In the genomic region with DNA sequence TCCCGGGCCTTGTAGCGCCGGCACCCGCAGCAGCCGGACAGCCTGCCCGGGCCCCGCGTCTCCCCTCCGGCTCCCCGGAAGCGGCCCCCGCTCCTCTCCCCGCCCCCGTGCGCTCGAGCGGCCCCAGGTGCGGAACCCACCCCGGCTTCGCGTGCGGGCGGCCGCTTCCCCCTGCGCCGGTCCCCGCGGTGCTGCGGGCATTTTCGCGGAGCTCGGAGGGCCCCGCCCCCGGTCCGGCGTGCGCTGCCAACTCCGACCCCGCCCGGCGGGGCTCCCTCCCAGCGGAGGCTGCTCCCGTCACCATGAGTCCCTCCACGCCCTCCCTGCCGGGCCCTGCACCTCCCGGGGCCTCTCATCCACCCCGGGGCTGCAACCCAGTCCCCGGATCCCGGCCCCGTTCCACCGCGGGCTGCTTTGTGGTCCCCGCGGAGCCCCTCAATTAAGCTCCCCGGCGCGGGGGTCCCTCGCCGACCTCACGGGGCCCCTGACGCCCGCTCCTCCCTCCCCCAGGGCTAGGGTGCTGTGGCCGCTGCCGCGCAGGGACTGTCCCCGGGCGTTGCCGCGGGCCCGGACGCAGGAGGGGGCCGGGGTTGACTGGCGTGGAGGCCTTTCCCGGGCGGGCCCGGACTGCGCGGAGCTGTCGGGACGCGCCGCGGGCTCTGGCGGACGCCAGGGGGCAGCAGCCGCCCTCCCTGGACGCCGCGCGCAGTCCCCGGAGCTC, we compare ENCODE assay signal across 8 cellular contexts.
DNase-seq lines count a peak whose midpoint lies in the region; ATAC-seq lines count a peak whose summit lies in the region.

No MANE protein-coding gene starts in this region.

- peak; percentile 26 for ATAC-seq in GM18861 (IDR thresholded peaks at IDR 0.05; ENCODE audit: unreplicated experiment)
- ATAC-seq in HG03064 (IDR thresholded peaks at IDR 0.05; ENCODE audit: low read depth, unreplicated experiment), result peak; percentile 42

- DNase-seq in AG08395 (ENCODE audit: low spot score) (peak; percentile 80), NCI-H510A (lab: John Stamatoyannopoulos, UW) (peak; percentile 63), mesenteric fat pad (ENCODE audit: low spot score) (peak; percentile 94)
- DNase-seq in activated CD4-positive, alpha-beta T cell treated with anti-CD3 and anti-CD28 coated beads, Interleukin-2, amount 50 U/mL, for 24 hours (ENCODE audit: low read depth in 1 of 2, low spot score in 1 of 2), result peak; percentile 69 to 75
- DNase-seq in effector CD4-positive, alpha-beta T cell, result peak; percentile 57
- DNase-seq in stimulated activated CD8-positive, alpha-beta memory T cell treated with anti-CD3 and anti-CD28 coated beads, Interleukin-2, amount 100 ng/mL, for 48 hours (ENCODE audit: low read depth in 2 of 2), result peak; percentile 68 to 78

Comparison
In these comparisons a context has a peak if more than half of its experiments do, and no peak if none do; other contexts are left out.
1. Peak in every context shown above with its lines: DNase-seq and ATAC-seq.